Comparison of ENCODE assay signal across 18 cellular contexts in genomic region chr4:183607894-183608293, GRCh38. TPM values are rescaled to one million over a fixed set of nuclear protein-coding genes. Genes with fewer than 3 reads are reported as not detected.
DNase-seq lines count a peak whose midpoint lies in the region; ATAC-seq, FAIRE-seq and TF ChIP-seq lines count a peak whose summit lies in the region.
"Had no signal": no experiment of that assay in that cellular context is flagged by ENCODE, and none has a peak within 500 bp of the region (broad histone marks: within the 10 kb centered on the region; RNA-seq: fewer than 3 reads in every experiment).

No MANE protein-coding gene starts in this region.

- dilution Hi-C loops in keratinocyte (cut with MboI; ENCODE audit: extremely low pct_ligation_motif_present, low sequenced_read_pairs) = no loop called here

- H3K4me3 ChIP-seq in RWPE2 (ENCODE audit: severe bottlenecking) = no peak overlapping the region
- H3K4me3 ChIP-seq in keratinocyte (ENCODE audit: control insufficient read depth in 2 of 3, extremely low read depth in 1 of 3, insufficient read depth in 2 of 3, low read depth in 1 of 3, low read length in 3 of 3) = no peak overlapping the region
- H3K4me3 ChIP-seq: HAP-1 had no signal

- H3K36me3 ChIP-seq in RWPE2 (ENCODE audit: low read depth) (no peaks in the 10 kb centered on the region), keratinocyte (ENCODE audit: control insufficient read depth in 2 of 2, extremely low read depth in 1 of 2, insufficient read depth in 2 of 2, low read length in 2 of 2) (no peaks in the 10 kb centered on the region)
- H3K36me3 ChIP-seq: HAP-1 had no signal

- peak; percentile 56; the same call in 2 of the 3 replicates for ATAC-seq in RWPE2 (ENCODE audit: low read depth)
- no peak for ATAC-seq in HG02571 (IDR thresholded peaks at IDR 0.05; ENCODE audit: unreplicated experiment)

- no peak overlapping the region for H3K9ac ChIP-seq in keratinocyte (ENCODE audit: control insufficient read depth, extremely low read depth, insufficient read depth, low read length)

- H3K27ac ChIP-seq in RWPE2 (ENCODE audit: poor library complexity, severe bottlenecking) (peak overlapping the region; percentile 11), epithelial cell of prostate (peak overlapping the region; percentile 69), keratinocyte (ENCODE audit: control insufficient read depth, insufficient read depth, low read length) (peak overlapping the region; percentile 28)

- H4K20me1 ChIP-seq in keratinocyte (ENCODE audit: control insufficient read depth, extremely low read depth, insufficient read depth, low read length) = no peaks in the 10 kb centered on the region

- peaks cover 4% of the 10 kb centered on the region for H3K4me1 ChIP-seq in RWPE2 (ENCODE audit: insufficient read depth, poor library complexity, severe bottlenecking)
- peaks cover 33% of the 10 kb centered on the region for H3K4me1 ChIP-seq in keratinocyte (ENCODE audit: control insufficient read depth, extremely low read depth, insufficient read depth, low read length)
- H3K4me1 ChIP-seq: HAP-1 had no signal

- H3K4me2 ChIP-seq in keratinocyte (ENCODE audit: control insufficient read depth, extremely low read depth, insufficient read depth, low read depth, low read length) = peak overlapping the region; percentile 38

- H3K9me3 ChIP-seq in RWPE2 (ENCODE audit: severe bottlenecking) (no peaks in the 10 kb centered on the region), keratinocyte (ENCODE audit: control insufficient read depth, low read depth, low read length) (no peaks in the 10 kb centered on the region)
- H3K9me3 ChIP-seq: HAP-1 had no signal

- no peaks in the 10 kb centered on the region for H3K27me3 ChIP-seq in RWPE2 (ENCODE audit: insufficient read depth, poor library complexity, severe bottlenecking)
- H3K27me3 ChIP-seq in keratinocyte (ENCODE audit: control insufficient read depth, extremely low read depth, insufficient read depth, low read length) = no peaks in the 10 kb centered on the region

- no peaks in the 10 kb centered on the region for H3K9me1 ChIP-seq in keratinocyte (ENCODE audit: control insufficient read depth, extremely low read depth, insufficient read depth, low read length)

- DNase-seq in RWPE2 (ENCODE audit: low spot score) = no peak
- DNase-seq in epithelial cell of prostate (ENCODE audit: low read depth, low spot score) = no peak
- no peak for DNase-seq in keratinocyte (ENCODE audit: low read depth, low spot score)
- DNase-seq in NCI-H2081 (lab: John Stamatoyannopoulos, UW) = no peak
- no peak for DNase-seq in T-helper 2 cell
- DNase-seq in NAMALWA (ENCODE audit: low spot score) = no peak
- DNase-seq: C1 segment of cervical spinal cord; Calu3; CD4-positive, alpha-beta memory T cell; COR-L47; DND-41; GOT3; HFFc6 had no signal

- TF ChIP-seq CTCF in RWPE2 (IDR thresholded peaks at IDR 0.05; ENCODE audit: poor library complexity, severe bottlenecking) (no peak), keratinocyte (optimal IDR thresholded peaks at IDR 0.05 in 1 of 3, IDR thresholded peaks at IDR 0.05 in 1 of 3, conservative IDR thresholded peaks at IDR 0.05 in 1 of 3; ENCODE audit: extremely low read depth in 1 of 3, insufficient read depth in 2 of 3, low read length in 3 of 3) (no peak)

- no peak overlapping the region for H2AFZ ChIP-seq in keratinocyte (ENCODE audit: control insufficient read depth, low read length)

- H3K79me2 ChIP-seq in keratinocyte (ENCODE audit: control insufficient read depth, insufficient read depth, low read length) = no peaks in the 10 kb centered on the region

- peak; percentile 65 for FAIRE-seq in keratinocyte (lab: Jason Lieb, UNC)
- FAIRE-seq: G401.6, GM12892, H54 had no signal

RNA-seq across cellular contexts. Expression of gene RWDD4, which starts 51.1 kb away (rescaled TPM):
- 12.1 to 25.5 TPM (median 17.4 TPM) in 3 replicates for polyA plus RNA-seq in keratinocyte
- polyA plus RNA-seq in keratinocyte (2011; ENCODE audit: low read depth) = 18.1 TPM
- polyA plus RNA-seq in keratinocyte (2011; cell fraction: cytosol; rRNA removed) = 15.0 and 21.0 TPM in 2 replicates
- 9.5 TPM in 2 replicates for polyA plus RNA-seq in keratinocyte (2011; cell fraction: nucleus; rRNA removed)
- polyA plus RNA-seq in keratinocyte (2012; ENCODE audit: low replicate concordance) = 16.7 and 17.4 TPM in 2 replicates
- polyA minus RNA-seq in keratinocyte = 0.95 to 6.6 TPM (median 2.9 TPM) in 3 replicates
- 14.2 TPM for polyA minus RNA-seq in keratinocyte (2011; cell fraction: cytosol; rRNA and poly(A)+ RNA removed)
- 2.5 and 3.3 TPM in 2 replicates for polyA minus RNA-seq in keratinocyte (2011; cell fraction: nucleus; rRNA and poly(A)+ RNA removed)

RNA-seq across cellular contexts. Expression of gene TRAPPC11, which starts 51.2 kb away (rescaled TPM):
- 30.8 to 42.5 TPM (median 33.2 TPM) in 3 replicates for polyA plus RNA-seq in keratinocyte
- 13.9 TPM for polyA plus RNA-seq in keratinocyte (2011; ENCODE audit: low read depth)
- 21.0 and 39.7 TPM in 2 replicates for polyA plus RNA-seq in keratinocyte (2011; cell fraction: cytosol; rRNA removed)
- 53.1 and 58.7 TPM in 2 replicates for polyA plus RNA-seq in keratinocyte (2011; cell fraction: nucleus; rRNA removed)
- 12.4 and 13.8 TPM in 2 replicates for polyA plus RNA-seq in keratinocyte (2012; ENCODE audit: low replicate concordance)
- polyA minus RNA-seq in keratinocyte = 9.2 to 45.6 TPM (median 45.0 TPM) in 3 replicates
- 16.9 TPM for polyA minus RNA-seq in keratinocyte (2011; cell fraction: cytosol; rRNA and poly(A)+ RNA removed)
- polyA minus RNA-seq in keratinocyte (2011; cell fraction: nucleus; rRNA and poly(A)+ RNA removed) = 26.9 and 53.3 TPM in 2 replicates

Comparison
In these comparisons a context has a peak if more than half of its experiments do, and no peak if none do; other contexts are left out.
1. H3K27ac ChIP-seq: peak in every context shown above with its lines; median percentile 69 in epithelial cell of prostate; 28 in keratinocyte; 11 in RWPE2.